ENCODE assay signal across 8 cellular contexts in the genomic region with DNA sequence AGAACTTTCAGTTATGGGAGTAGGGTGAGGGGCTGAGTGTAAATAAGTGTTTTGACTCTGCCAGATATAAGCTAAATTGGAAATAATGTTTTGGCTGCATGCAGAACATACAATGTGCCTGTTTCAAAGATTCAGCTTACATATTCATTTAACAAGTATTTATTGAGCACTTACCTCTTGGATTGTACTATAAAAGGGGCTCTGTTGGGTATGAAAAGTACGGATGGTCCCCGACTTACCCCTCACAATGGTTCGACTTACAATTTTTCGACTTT. TPM values are rescaled to one million over a fixed set of nuclear protein-coding genes. Genes with fewer than 3 reads are reported as not detected.
DNase-seq lines count a peak whose midpoint lies in the region; ATAC-seq and TF ChIP-seq lines count a peak whose summit lies in the region.

No MANE protein-coding gene starts in this region.

- no peaks in the 10 kb centered on the region for H3K36me3 ChIP-seq in BLaER1
- no peaks in the 10 kb centered on the region for H3K36me3 ChIP-seq in NT2/D1 (ENCODE audit: insufficient read depth, insufficient read length, low read length)
- no peaks in the 10 kb centered on the region for H3K36me3 ChIP-seq in effector memory CD4-positive, alpha-beta T cell (ENCODE audit: control insufficient read depth, insufficient read depth, low read length)
- no peaks in the 10 kb centered on the region for H3K36me3 ChIP-seq in neural cell (ENCODE audit: insufficient read depth, low read length)

- TF ChIP-seq CTCF in neural cell (IDR thresholded peaks at IDR 0.05; ENCODE audit: poor library complexity, severe bottlenecking), result no peak

- peaks cover 25% of the 10 kb centered on the region for H3K4me1 ChIP-seq in BLaER1
- H3K4me1 ChIP-seq in NT2/D1 (ENCODE audit: insufficient read depth, insufficient read length), result no peaks in the 10 kb centered on the region
- H3K4me1 ChIP-seq in effector memory CD4-positive, alpha-beta T cell (ENCODE audit: control insufficient read depth, insufficient read depth, low read length, poor library complexity, severe bottlenecking), result no peaks in the 10 kb centered on the region

- TF ChIP-seq RAD21 in neural cell (conservative IDR thresholded peaks at IDR 0.05), result no peak

- H3K9me2 ChIP-seq in neural cell (ENCODE audit: insufficient read depth, low read length), result no peaks in the 10 kb centered on the region

- H3K27me3 ChIP-seq in BLaER1, result peaks cover 61% of the 10 kb centered on the region
- H3K27me3 ChIP-seq in NT2/D1 (ENCODE audit: insufficient read depth, insufficient read length), result peaks cover 9% of the 10 kb centered on the region
- no peaks in the 10 kb centered on the region for H3K27me3 ChIP-seq in effector memory CD4-positive, alpha-beta T cell (replicated peaks; ENCODE audit: control insufficient read depth, insufficient read depth, low read length, poor library complexity, severe bottlenecking)
- no peaks in the 10 kb centered on the region for H3K27me3 ChIP-seq in neural cell (ENCODE audit: insufficient read depth, low read depth, low read length)

- H3K9ac ChIP-seq in BLaER1 (peak overlapping the region; percentile 82), NT2/D1 (ENCODE audit: insufficient read length, low read depth) (peak overlapping the region; percentile 64), neural cell (ENCODE audit: low read length) (peak overlapping the region; percentile 65)

- no peak for TF ChIP-seq EP300 in neural cell (conservative IDR thresholded peaks at IDR 0.05; ENCODE audit: poor library complexity, severe bottlenecking)

- DNase-seq in NT2/D1 (ENCODE audit: low read depth, low spot score) (no peak), DMS 273 treated with DMSO at 0.1 percent for 48 hours (lab: John Stamatoyannopoulos, UW) (no peak)
- no peak for DNase-seq in effector memory CD4-positive, alpha-beta T cell
- DNase-seq in stimulated activated CD4-positive, alpha-beta T cell treated with anti-CD3 and anti-CD28 coated beads, Interleukin-4, amount 100 ng/mL, for 24 hours, result no peak

- peak overlapping the region; percentile 77 for H3K27ac ChIP-seq in BLaER1
- H3K27ac ChIP-seq in effector memory CD4-positive, alpha-beta T cell (ENCODE audit: insufficient read depth, low read length, poor library complexity, severe bottlenecking), result peak overlapping the region; percentile 68
- H3K27ac ChIP-seq in neural cell (ENCODE audit: low read length), result peak overlapping the region; percentile 44

- H3K9me3 ChIP-seq in BLaER1 (peaks cover 4% of the 10 kb centered on the region; the same call in 1 of the 2 replicates), NT2/D1 (ENCODE audit: insufficient read depth, low read length) (no peaks in the 10 kb centered on the region), neural cell (ENCODE audit: low read length) (no peaks in the 10 kb centered on the region)
- no peaks in the 10 kb centered on the region for H3K9me3 ChIP-seq in effector memory CD4-positive, alpha-beta T cell (ENCODE audit: control insufficient read depth, low read length)

- peak overlapping the region; percentile 76 for H3K4me3 ChIP-seq in BLaER1
- peak overlapping the region; percentile 45 for H3K4me3 ChIP-seq in NT2/D1 (ENCODE audit: insufficient read length, low read depth)
- peak overlapping the region; percentile 75 for H3K4me3 ChIP-seq in effector memory CD4-positive, alpha-beta T cell (ENCODE audit: insufficient read depth, low read depth, low read length, poor library complexity, severe bottlenecking)
- H3K4me3 ChIP-seq in neural cell (ENCODE audit: low read length), result peak overlapping the region; percentile 79

- no peak for ATAC-seq in GM19455 (IDR thresholded peaks at IDR 0.05; ENCODE audit: unreplicated experiment)
- no peak for ATAC-seq in GM18867 (IDR thresholded peaks at IDR 0.05; ENCODE audit: unreplicated experiment)

- no peaks in the 10 kb centered on the region for H3F3A ChIP-seq in neural cell (ENCODE audit: insufficient read depth, low read length, poor library complexity, severe bottlenecking)

- H4K20me1 ChIP-seq in BLaER1 (0 out of 2 replicates have a peak, but pooled peaks cover 16% of the 10 kb centered on the region), neural cell (ENCODE audit: insufficient read depth) (no peaks in the 10 kb centered on the region)

- H2AFZ ChIP-seq in neural cell (ENCODE audit: low read depth, low read length), result peak overlapping the region; percentile 14

- H3K79me2 ChIP-seq in neural cell (replicated peaks; ENCODE audit: insufficient read depth, low read length), result peaks cover 5% of the 10 kb centered on the region

- H3K4me2 ChIP-seq in BLaER1 (peak overlapping the region; percentile 62), neural cell (ENCODE audit: low read length) (peak overlapping the region; percentile 55)

TF ChIP-seq in neural cell, 6 proteins besides CTCF, POLR2A, EP300 and RAD21:
- TF ChIP-seq TAF1 (IDR thresholded peaks at IDR 0.05; ENCODE audit: low read depth) (no peak), EZH2 (IDR thresholded peaks at IDR 0.05; ENCODE audit: borderline replicate concordance, insufficient read depth, low read length, poor library complexity, severe bottlenecking) (no peak), MXI1 (conservative IDR thresholded peaks at IDR 0.05; ENCODE audit: poor library complexity, severe bottlenecking) (no peak), SMC3 (conservative IDR thresholded peaks at IDR 0.05; ENCODE audit: poor library complexity) (no peak), POLR2AphosphoS5 (IDR thresholded peaks at IDR 0.05) (no peak), REST (IDR thresholded peaks at IDR 0.05; ENCODE audit: borderline replicate concordance) (no peak)

RNA-seq across cellular contexts. Expression of gene AIFM1, which starts 0.8 kb away (rescaled TPM):
- polyA plus RNA-seq in neural cell, result 24.3 and 33.8 TPM in 2 replicates
- 21.7 and 23.2 TPM in 2 replicates for polyA minus RNA-seq in neural cell

RNA-seq across cellular contexts. Expression of gene RAB33A, which starts 5.3 kb away (rescaled TPM):
- 74.7 and 95.4 TPM in 2 replicates for polyA plus RNA-seq in neural cell
- polyA minus RNA-seq in neural cell, result 36.5 and 41.4 TPM in 2 replicates

RNA-seq across cellular contexts. Expression of gene ELF4, which starts 56.1 kb away (rescaled TPM):
- polyA plus RNA-seq in neural cell, result not detected in 2 replicates
- 0.24 TPM in 1 of 2 replicates, not detected in the other for polyA minus RNA-seq in neural cell
